14 cellular contexts compared by ENCODE assay signal in genomic region chr10:33484787-33485186, GRCh38.
DNase-seq lines count a peak whose midpoint lies in the region; ATAC-seq and TF ChIP-seq lines count a peak whose summit lies in the region.
"Had no signal": no experiment of that assay in that cellular context is flagged by ENCODE, and none has a peak within 500 bp of the region (broad histone marks: within the 10 kb centered on the region; RNA-seq: fewer than 3 reads in every experiment).

No MANE protein-coding gene starts in this region.

- in situ Hi-C loops in astrocyte of the spinal cord (cut with HindIII; ENCODE audit: low sequenced_read_pairs): no loop called here

- H3K9me3 ChIP-seq in iPS-20b (ENCODE audit: insufficient read depth, low read depth, low read length): no peaks in the 10 kb centered on the region; the same call in 1 of the 2 replicates
- H3K9me3 ChIP-seq: SJCRH30, stomach had no signal

- DNase-seq in AG09319 (ENCODE audit: extremely low read depth, low read depth) (peak; percentile 36), HCEC 1CT (peak; percentile 51), astrocyte of the spinal cord (ENCODE audit: low read depth, low spot score) (peak; percentile 35), COR-L47 (lab: John Stamatoyannopoulos, UW) (no peak), GM19238 (ENCODE audit: insufficient read length, low spot score) (no peak)
- no peak for DNase-seq in activated T-cell treated with anti-CD3 and anti-CD28 coated beads, Interleukin-2, amount 50 U/mL, for 48 hours
- no peak for DNase-seq in stimulated activated naive CD8-positive, alpha-beta T cell treated with anti-CD3 and anti-CD28 coated beads, Interleukin-15, Interleukin-2, amounts not matched to agents 100 U/mL and 50 U/mL, for 24 hours
- DNase-seq: activated B cell treated with CpG ODN at 0.5 μM for 24 hours; activated CD8-positive, alpha-beta memory T cell treated with anti-CD3 and anti-CD28 coated beads, Interleukin-2, amount 50 U/mL, for 48 hours; midbrain; NCI-H1092 treated with DMSO at 0.1 percent for 48 hours; SJCRH30; stomach had no signal

- TF ChIP-seq CTCF in AG09319 (IDR thresholded peaks at IDR 0.05; ENCODE audit: low read depth, low read length) (no peak), astrocyte of the spinal cord (IDR thresholded peaks at IDR 0.05; ENCODE audit: low read depth, low read length) (no peak)

- ATAC-seq in stimulated activated naive CD8-positive, alpha-beta T cell treated with anti-CD3 and anti-CD28 coated beads, Interleukin-15, Interleukin-2, amounts not matched to agents 100 U/mL and 50 U/mL, for 24 hours: no peak

- H3K4me3 ChIP-seq in astrocyte of the spinal cord (ENCODE audit: low read depth, low read length) (no peak overlapping the region), iPS-20b (ENCODE audit: low read length) (no peak overlapping the region)
- H3K4me3 ChIP-seq: SJCRH30, stomach had no signal

- no peaks in the 10 kb centered on the region for H3K27me3 ChIP-seq in iPS-20b (ENCODE audit: insufficient read depth, low read length)
- H3K27me3 ChIP-seq: SJCRH30, stomach had no signal

- peaks cover 31% of the 10 kb centered on the region for H3K4me1 ChIP-seq in iPS-20b (ENCODE audit: insufficient read depth, low read length)
- H3K4me1 ChIP-seq: SJCRH30 had no signal

- H3K9ac ChIP-seq in iPS-20b (ENCODE audit: low read depth, low read length): peak overlapping the region; percentile 12; the same call in 1 of the 2 replicates

- no peaks in the 10 kb centered on the region for H3K36me3 ChIP-seq in iPS-20b (ENCODE audit: insufficient read depth, low read depth, low read length)
- H3K36me3 ChIP-seq: SJCRH30, stomach had no signal

- no peak overlapping the region for H3K27ac ChIP-seq in iPS-20b (ENCODE audit: low read length)
- H3K27ac ChIP-seq: SJCRH30, stomach had no signal

Comparison
In these comparisons a context has a peak if more than half of its experiments do, and no peak if none do; other contexts are left out.
1. DNase-seq: peak in AG09319 (single experiment), HCEC 1CT (single experiment) and astrocyte of the spinal cord (single experiment); none in COR-L47 (single experiment), activated T-cell treated with anti-CD3 and anti-CD28 coated beads, Interleukin-2, amount 50 U/mL, for 48 hours (0 of 2), GM19238 (single experiment) and stimulated activated naive CD8-positive, alpha-beta T cell treated with anti-CD3 and anti-CD28 coated beads, Interleukin-15, Interleukin-2, amounts not matched to agents 100 U/mL and 50 U/mL, for 24 hours (single experiment).